In genomic region chr16:89925596-89926079, GRCh38 we compare ENCODE assay signal across 9 cellular contexts. TPM values are rescaled to one million over a fixed set of nuclear protein-coding genes. Genes with fewer than 3 reads are reported as not detected.
DNase-seq lines count a peak whose midpoint lies in the region; ATAC-seq and TF ChIP-seq lines count a peak whose summit lies in the region.
"Had no signal": no experiment of that assay in that cellular context is flagged by ENCODE, and none has a peak within 500 bp of the region (broad histone marks: within the 10 kb centered on the region; RNA-seq: fewer than 3 reads in every experiment).

No MANE protein-coding gene starts in this region.

- peaks cover 6% of the 10 kb centered on the region for H3K4me1 Mint-ChIP-seq in progenitor cell of endocrine pancreas (ENCODE audit: low read depth)

- H3K36me3 ChIP-seq in MG63 (peaks cover 42% of the 10 kb centered on the region), esophagus (ENCODE audit: control insufficient read depth in 2 of 2, insufficient read depth in 2 of 2, low read length in 1 of 2) (no peaks in the 10 kb centered on the region)

- no peak for DNase-seq in MG63
- DNase-seq in progenitor cell of endocrine pancreas (ENCODE audit: low spot score, unreplicated experiment), result no peak
- DNase-seq in NCI-H146 treated with DMSO at 0.1 percent for 48 hours (lab: John Stamatoyannopoulos, UW; ENCODE audit: unreplicated experiment), result no peak
- DNase-seq in NOMO-1 treated with DMSO at 0.1 percent for 48 hours (lab: John Stamatoyannopoulos, UW; ENCODE audit: unreplicated experiment), result no peak
- DNase-seq in ACHN, result no peak

- ATAC-seq in GM18502 (IDR thresholded peaks at IDR 0.05; ENCODE audit: poor library complexity, unreplicated experiment) (peak; percentile 21), GM21825 (IDR thresholded peaks at IDR 0.05; ENCODE audit: unreplicated experiment) (no peak)

- TF ChIP-seq CTCF in progenitor cell of endocrine pancreas (IDR thresholded peaks at IDR 0.05; ENCODE audit: unreplicated experiment), result no peak

- peak overlapping the region; percentile 75 for H3K4me3 Mint-ChIP-seq in progenitor cell of endocrine pancreas (ENCODE audit: low read depth)

- H3K4me3 ChIP-seq in MG63 (peak overlapping the region; percentile 84), esophagus (ENCODE audit: low read depth in 1 of 2, low read length in 2 of 2) (peak overlapping the region; percentile 30 to 31)

- H3K27ac Mint-ChIP-seq in progenitor cell of endocrine pancreas, result no peak overlapping the region

- peaks cover 3 to 18% of the 10 kb centered on the region in 2 donors for H3K4me1 ChIP-seq in esophagus (ENCODE audit: control insufficient read depth in 2 of 2, insufficient read depth in 2 of 2, low read length in 1 of 2)

- H3K36me3 Mint-ChIP-seq in progenitor cell of endocrine pancreas (ENCODE audit: insufficient read depth), result no peaks in the 10 kb centered on the region

- no peaks in the 10 kb centered on the region for H3K9me3 Mint-ChIP-seq in progenitor cell of endocrine pancreas (ENCODE audit: low read depth)

- no peaks in the 10 kb centered on the region for H3K9me3 ChIP-seq in MG63
- H3K9me3 ChIP-seq in esophagus (ENCODE audit: control insufficient read depth in 2 of 2, insufficient read depth in 1 of 2, low read depth in 1 of 2, low read length in 1 of 2), result no peaks in the 10 kb centered on the region

- 1 to 2% methylated on average over 38 to 42 of the region's 42 CpGs for WGBS in esophagus, 2 donors

- H3K27me3 ChIP-seq in MG63 (no peaks in the 10 kb centered on the region), esophagus (ENCODE audit: control insufficient read depth in 1 of 2, insufficient read depth in 2 of 2, low read length in 2 of 2) (peaks cover 0 to 9% of the 10 kb centered on the region in 2 donors)

- H3K27ac ChIP-seq in esophagus (ENCODE audit: low read depth in 2 of 2, low read length in 1 of 2), result peak overlapping the region in 1 of 2 donors; percentile 7
- H3K27ac ChIP-seq: VCaP had no signal

- peaks cover 3% of the 10 kb centered on the region for H3K27me3 Mint-ChIP-seq in progenitor cell of endocrine pancreas

- in situ Hi-C loops in ACHN (cut with HindIII; ENCODE audit: low pct_ligation_motif_present, low pct_unique_long_range_greater_than_20kb, low sequenced_read_pairs), result no loop called here

RNA-seq across cellular contexts. Expression of gene TUBB3, which starts 2.5 kb away (rescaled TPM):
- total RNA-seq in MG63 (2014; rRNA removed; shearing (Covaris generic); ENCODE audit: low replicate concordance), result 803 and 1,289 TPM in 2 replicates
- polyA plus RNA-seq in esophagus, result 1 to 10 TPM in 1 of 2 donors, under 1 TPM in 1; 0.16 to 1.5 TPM
- 201 and 211 TPM in 2 replicates for total RNA-seq in progenitor cell of endocrine pancreas

RNA-seq across cellular contexts. Expression of gene MC1R, which starts 7.0 kb away (rescaled TPM):
- total RNA-seq in MG63 (2014; rRNA removed; shearing (Covaris generic); ENCODE audit: low replicate concordance), result 12.1 and 21.1 TPM in 2 replicates
- polyA plus RNA-seq in esophagus, result 1 to 10 TPM; 1.3 to 3.3 TPM
- total RNA-seq in progenitor cell of endocrine pancreas, result 3.8 and 4.6 TPM in 2 replicates

RNA-seq across cellular contexts. Expression of gene DEF8, which starts 22.9 kb away (rescaled TPM):
- 357 and 571 TPM in 2 replicates for total RNA-seq in MG63 (2014; rRNA removed; shearing (Covaris generic); ENCODE audit: low replicate concordance)
- polyA plus RNA-seq in esophagus, result 10 to 100 TPM; 47.0 to 47.2 TPM
- 67.9 and 72.1 TPM in 2 replicates for total RNA-seq in progenitor cell of endocrine pancreas

RNA-seq across cellular contexts. Expression of gene TCF25, which starts 52.2 kb away (rescaled TPM):
- total RNA-seq in MG63 (2014; rRNA removed; shearing (Covaris generic); ENCODE audit: low replicate concordance), result 53.2 and 71.3 TPM in 2 replicates
- 10 to 100 TPM; 76.3 to 83.2 TPM for polyA plus RNA-seq in esophagus
- total RNA-seq in progenitor cell of endocrine pancreas, result 177 and 199 TPM in 2 replicates
